20 cellular contexts compared by ENCODE assay signal in the genomic region with DNA sequence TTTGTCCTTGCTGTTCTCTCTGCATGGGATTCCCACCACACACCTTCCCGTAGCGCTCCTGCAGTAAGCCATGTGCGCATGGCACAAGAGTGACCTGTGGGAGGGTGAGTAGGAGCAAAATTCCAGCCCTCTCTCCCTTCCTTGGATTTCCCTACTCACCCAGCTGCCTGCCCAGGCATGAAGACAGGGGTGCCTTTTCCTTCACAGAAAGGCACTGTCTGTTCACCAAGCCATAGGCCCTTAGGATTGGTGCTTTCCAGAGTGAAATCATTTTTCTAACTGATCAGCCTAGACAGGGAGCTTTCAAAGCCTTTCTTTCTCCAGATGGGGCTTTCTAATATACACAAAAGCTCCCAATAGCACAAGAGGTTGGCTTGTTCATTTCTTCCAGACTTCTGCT.
"Had no signal": no experiment of that assay in that cellular context is flagged by ENCODE, and none has a peak within 500 bp of the region (broad histone marks: within the 10 kb centered on the region; RNA-seq: fewer than 3 reads in every experiment).

No MANE protein-coding gene starts in this region.

- H3K27me3 ChIP-seq: esophagus squamous epithelium, pancreas, transverse colon had no signal

- FAIRE-seq: pancreas had no signal

- H3K9me3 Mint-ChIP-seq: activated naive CD4-positive, alpha-beta T cell treated with anti-CD3 and anti-CD28 coated beads for 36 hours; activated naive CD8-positive, alpha-beta T cell treated with anti-CD3 and anti-CD28 coated beads, Interleukin-2, amount 50 U/mL, for 24 hours; activated T-helper 17 cell treated with anti-CD3 and anti-CD28 coated beads, Interleukin-2, amount 50 U/mL, for 72 hours; mesothelial cell of epicardium had no signal

- DNase-seq: activated CD4-positive, alpha-beta T cell treated with anti-CD3 and anti-CD28 coated beads, Interleukin-2, amount 50 U/mL, for 4 hours; activated naive CD4-positive, alpha-beta T cell treated with anti-CD3 and anti-CD28 coated beads for 36 hours; activated naive CD8-positive, alpha-beta T cell treated with anti-CD3 and anti-CD28 coated beads, Interleukin-2, amount 50 U/mL, for 24 hours; aorta; esophagus squamous epithelium; hypothalamus; left cardiac atrium; lower lobe of right lung; pancreas; stimulated activated CD4-positive, alpha-beta T cell treated with anti-CD3 and anti-CD28 coated beads, Interleukin-15, amount 100 ng/mL, for 24 hours; stimulated activated CD4-positive, alpha-beta T cell treated with anti-CD3 and anti-CD28 coated beads, Interleukin-4, amount 100 ng/mL, for 1 hour; stimulated activated naive B cell treated with anti-CD40 and anti-IgM and Interleukin-4, amounts not matched to agents 10 μg/mL and 1 μg/mL and 100 μg/mL, for 72 hours; T-helper 1 cell; T1000; transverse colon had no signal

- H3K36me3 ChIP-seq: lower lobe of right lung, transverse colon had no signal

- H3K27ac Mint-ChIP-seq: activated naive CD4-positive, alpha-beta T cell treated with anti-CD3 and anti-CD28 coated beads for 36 hours; activated naive CD8-positive, alpha-beta T cell treated with anti-CD3 and anti-CD28 coated beads, Interleukin-2, amount 50 U/mL, for 24 hours; activated T-helper 17 cell treated with anti-CD3 and anti-CD28 coated beads, Interleukin-2, amount 50 U/mL, for 72 hours; mesothelial cell of epicardium; stimulated activated naive B cell treated with anti-CD40 and anti-IgM and Interleukin-4, amounts not matched to agents 10 μg/mL and 1 μg/mL and 100 μg/mL, for 72 hours had no signal

- H3K4me1 Mint-ChIP-seq: activated T-helper 17 cell treated with anti-CD3 and anti-CD28 coated beads, Interleukin-2, amount 50 U/mL, for 72 hours; neural crest cell had no signal

- H3K4me1 ChIP-seq: lower lobe of right lung, pancreas, transverse colon had no signal

- ATAC-seq: activated CD4-positive, CD25-positive, alpha-beta regulatory T cell treated with anti-CD3 and anti-CD28 coated beads, Interleukin-2, amount 50 U/mL, for 24 hours; activated naive CD8-positive, alpha-beta T cell treated with anti-CD3 and anti-CD28 coated beads, Interleukin-2, amount 50 U/mL, for 24 hours; activated T-helper 17 cell treated with anti-CD3 and anti-CD28 coated beads, Interleukin-2, amount 50 U/mL, for 72 hours; left cardiac atrium; lower lobe of right lung; pancreas; SK-N-SH treated with all-trans-retinoic acid at 6 μM for 48 hours; stimulated activated naive B cell treated with anti-CD40 and anti-IgM and Interleukin-4, amounts not matched to agents 10 μg/mL and 1 μg/mL and 100 μg/mL, for 72 hours had no signal

- H3K4me3 ChIP-seq: esophagus squamous epithelium, lower lobe of right lung, pancreas, transverse colon had no signal

- H3K27ac ChIP-seq: lower lobe of right lung, pancreas had no signal

- H3K4me3 Mint-ChIP-seq: activated naive CD4-positive, alpha-beta T cell treated with anti-CD3 and anti-CD28 coated beads for 36 hours; activated naive CD8-positive, alpha-beta T cell treated with anti-CD3 and anti-CD28 coated beads, Interleukin-2, amount 50 U/mL, for 24 hours; activated T-helper 17 cell treated with anti-CD3 and anti-CD28 coated beads, Interleukin-2, amount 50 U/mL, for 72 hours; mesothelial cell of epicardium; neural crest cell; stimulated activated naive B cell treated with anti-CD40 and anti-IgM and Interleukin-4, amounts not matched to agents 10 μg/mL and 1 μg/mL and 100 μg/mL, for 72 hours had no signal

- H3K36me3 Mint-ChIP-seq: stimulated activated naive B cell treated with anti-CD40 and anti-IgM and Interleukin-4, amounts not matched to agents 10 μg/mL and 1 μg/mL and 100 μg/mL, for 72 hours had no signal

- H3K9me3 ChIP-seq: esophagus squamous epithelium, lower lobe of right lung, pancreas, transverse colon had no signal
